26 cellular contexts compared by ENCODE assay signal in genomic region chr2:119489232-119489952, GRCh38. TPM values are rescaled to one million over a fixed set of nuclear protein-coding genes. Genes with fewer than 3 reads are reported as not detected.
A peak's percentile ranks its signal among the peaks of the same experiment; 100 is the strongest.
DNase-seq lines count a peak whose midpoint lies in the region; ATAC-seq and TF ChIP-seq lines count a peak whose summit lies in the region.
"Had no signal": no experiment of that assay in that cellular context is flagged by ENCODE, and none has a peak within 500 bp of the region (broad histone marks: within the 10 kb centered on the region; RNA-seq: fewer than 3 reads in every experiment).

No MANE protein-coding gene starts in this region.

- H3K4me1 ChIP-seq in left ventricle myocardium inferior (peaks cover 77% of the 10 kb centered on the region), mesenchymal stem cell (ENCODE audit: control insufficient read depth, insufficient read depth, low read depth, low read length) (peaks cover 57% of the 10 kb centered on the region), upper lobe of right lung (peaks cover 45% of the 10 kb centered on the region)

- H3K9me3 Mint-ChIP-seq in activated CD4-positive, alpha-beta T cell treated with anti-CD3 and anti-CD28 coated beads, Interleukin-2, amount 10 ng/mL, durations not matched to agents 7 days and 5 days: no peaks in the 10 kb centered on the region
- H3K9me3 Mint-ChIP-seq: IgD-negative memory B cell, immature natural killer cell had no signal

- H3K9ac ChIP-seq in mesenchymal stem cell (ENCODE audit: low read length): no peak overlapping the region

- H3K14ac ChIP-seq in mesenchymal stem cell (ENCODE audit: low read length in 2 of 2): no peak overlapping the region

- ATAC-seq in Right ventricle myocardium inferior (no peak), upper lobe of right lung (peak; percentile 2)

- no peak overlapping the region for H3K18ac ChIP-seq in mesenchymal stem cell (ENCODE audit: low read depth in 1 of 2, low read length in 2 of 2)

- no peak overlapping the region for H4K91ac ChIP-seq in mesenchymal stem cell (ENCODE audit: low read length)

- CTCF ChIA-PET in activated CD4-positive, alpha-beta T cell treated with anti-CD3 and anti-CD28 coated beads, Interleukin-2, amount 10 ng/mL, durations not matched to agents 7 days and 5 days (lab: Charles Lee): no interaction called here

- H3K23ac ChIP-seq in mesenchymal stem cell (ENCODE audit: low read length in 2 of 2): no peak overlapping the region

- no peak overlapping the region for H2AFZ ChIP-seq in mesenchymal stem cell (ENCODE audit: low read depth, low read length)

- peak overlapping the region; percentile 97 for H2AK5ac ChIP-seq in mesenchymal stem cell (ENCODE audit: low read length, severe bottlenecking)

- no peak overlapping the region for H4K8ac ChIP-seq in mesenchymal stem cell (ENCODE audit: low read length)

- H3K36me3 ChIP-seq in left ventricle myocardium inferior (no peaks in the 10 kb centered on the region), mesenchymal stem cell (ENCODE audit: control insufficient read depth in 1 of 2, insufficient read depth in 2 of 2, low read depth in 1 of 2, low read length in 2 of 2) (no peaks in the 10 kb centered on the region), upper lobe of right lung (no peaks in the 10 kb centered on the region)
- H3K36me3 ChIP-seq: thoracic aorta had no signal

- H2BK5ac ChIP-seq in mesenchymal stem cell (ENCODE audit: low read depth, low read length, poor library complexity, severe bottlenecking): no peak overlapping the region

- H3K4me2 ChIP-seq in mesenchymal stem cell (ENCODE audit: low read length, poor library complexity, severe bottlenecking): no peak overlapping the region

- H2BK120ac ChIP-seq in mesenchymal stem cell (ENCODE audit: low read depth, low read length): no peak overlapping the region

- H2BK12ac ChIP-seq in mesenchymal stem cell (ENCODE audit: low read length in 2 of 2): no peak overlapping the region

- H2BK15ac ChIP-seq in mesenchymal stem cell (ENCODE audit: low read depth, poor library complexity, severe bottlenecking): no peak overlapping the region

- intact Hi-C loops in left ventricle myocardium inferior (cut with micrococcal nuclease) (no loop called here), Right ventricle myocardium inferior (cut with DNase I) (loop anchor here (5.0 kb wide), 1 partner anchor 108 kb away; no protein-coding TSS in a partner anchor), upper lobe of right lung (cut with DNase I) (no loop called here)

- no peaks in the 10 kb centered on the region for H3K36me3 Mint-ChIP-seq in activated CD4-positive, alpha-beta T cell treated with anti-CD3 and anti-CD28 coated beads, Interleukin-2, amount 10 ng/mL, durations not matched to agents 7 days and 5 days (ENCODE audit: low read depth)
- H3K36me3 Mint-ChIP-seq: IgD-negative memory B cell, immature natural killer cell had no signal

- POLR2A ChIA-PET in activated CD4-positive, alpha-beta T cell treated with anti-CD3 and anti-CD28 coated beads, Interleukin-2, amount 10 ng/mL, durations not matched to agents 7 days and 5 days (lab: Charles Lee): no interaction called here

- DNase-seq in left ventricle myocardium inferior (no peak), Right ventricle myocardium inferior (ENCODE audit: missing footprints) (no peak), mesenchymal stem cell (no peak), upper lobe of right lung (no peak), SW 1271 (lab: John Stamatoyannopoulos, UW) (no peak)
- DNase-seq in activated CD4-positive, alpha-beta T cell treated with anti-CD3 and anti-CD28 coated beads, Interleukin-2, amount 10 ng/mL, durations not matched to agents 7 days and 5 days: no peak
- DNase-seq: activated CD4-positive, alpha-beta T cell treated with anti-CD3 and anti-CD28 coated beads, Interleukin-2, amount 50 U/mL, for 1 hour; activated CD8-positive, alpha-beta memory T cell treated with anti-CD3 and anti-CD28 coated beads, Interleukin-2, amount 50 U/mL, for 48 hours; activated gamma-delta T cell treated with Interleukin-2 at 50 U/mL for 16 hours; amniotic stem cell; central memory CD4-positive, alpha-beta T cell; effector CD4-positive, alpha-beta T cell; GDM1; immature natural killer cell; MM.1S; NCI-H187; NCI-H345; NK-92 treated with Interleukin-12 subunit alpha and Interleukin-12 subunit beta, amount 100 ng/mL, for 24 hours had no signal

- no peak overlapping the region for H3K4me3 Mint-ChIP-seq in activated CD4-positive, alpha-beta T cell treated with anti-CD3 and anti-CD28 coated beads, Interleukin-2, amount 10 ng/mL, durations not matched to agents 7 days and 5 days
- H3K4me3 Mint-ChIP-seq: IgD-negative memory B cell, immature natural killer cell had no signal

- no peak overlapping the region for H3K27ac Mint-ChIP-seq in activated CD4-positive, alpha-beta T cell treated with anti-CD3 and anti-CD28 coated beads, Interleukin-2, amount 10 ng/mL, durations not matched to agents 7 days and 5 days
- H3K27ac Mint-ChIP-seq: IgD-negative memory B cell, immature natural killer cell had no signal

- H3K9me3 ChIP-seq in left ventricle myocardium inferior (replicated peaks) (no peaks in the 10 kb centered on the region), mesenchymal stem cell (ENCODE audit: control insufficient read depth, low read length) (no peaks in the 10 kb centered on the region), upper lobe of right lung (no peaks in the 10 kb centered on the region)
- H3K9me3 ChIP-seq: thoracic aorta had no signal

- no peaks in the 10 kb centered on the region for H3K27me3 Mint-ChIP-seq in activated CD4-positive, alpha-beta T cell treated with anti-CD3 and anti-CD28 coated beads, Interleukin-2, amount 10 ng/mL, durations not matched to agents 7 days and 5 days

- H3K79me1 ChIP-seq in mesenchymal stem cell (replicated peaks; ENCODE audit: low read length, poor library complexity, severe bottlenecking): peaks cover 1% of the 10 kb centered on the region

- WGBS in mesenchymal stem cell: 89% methylated on average over 10 of the region's 10 CpGs

- H3K4me1 Mint-ChIP-seq in activated CD4-positive, alpha-beta T cell treated with anti-CD3 and anti-CD28 coated beads, Interleukin-2, amount 10 ng/mL, durations not matched to agents 7 days and 5 days: no peaks in the 10 kb centered on the region
- H3K4me1 Mint-ChIP-seq: IgD-negative memory B cell, immature natural killer cell had no signal

- H3K4me3 ChIP-seq in left ventricle myocardium inferior (no peak overlapping the region), mesenchymal stem cell (ENCODE audit: insufficient read depth in 1 of 2, low read depth in 1 of 2, low read length in 2 of 2) (no peak overlapping the region), upper lobe of right lung (no peak overlapping the region)
- H3K4me3 ChIP-seq: thoracic aorta had no signal

- H3K27me3 ChIP-seq in left ventricle myocardium inferior (ENCODE audit: low read depth) (no peaks in the 10 kb centered on the region), mesenchymal stem cell (ENCODE audit: control insufficient read depth in 1 of 2, insufficient read depth in 1 of 2, low read length in 2 of 2) (peaks cover 0 to 57% of the 10 kb centered on the region in 2 experiments), upper lobe of right lung (no peaks in the 10 kb centered on the region)

- H3K27ac ChIP-seq in left ventricle myocardium inferior (replicated peaks) (peak overlapping the region; percentile 92), mesenchymal stem cell (ENCODE audit: low read length, poor library complexity, severe bottlenecking) (no peak overlapping the region), upper lobe of right lung (peak overlapping the region; percentile 53)
- H3K27ac ChIP-seq: C4-2B, thoracic aorta had no signal

- no peak overlapping the region for H3K4ac ChIP-seq in mesenchymal stem cell (ENCODE audit: low read depth in 1 of 2, low read length in 2 of 2)

- TF ChIP-seq CTCF in left ventricle myocardium inferior (IDR thresholded peaks at IDR 0.05; ENCODE audit: borderline replicate concordance) (no peak), upper lobe of right lung (IDR thresholded peaks at IDR 0.05) (no peak)

RNA-seq across cellular contexts. Expression of gene SCTR, which starts 34.9 kb away (rescaled TPM):
- total RNA-seq in left ventricle myocardium inferior: 1.2 TPM
- total RNA-seq in Right ventricle myocardium inferior: 0.41 TPM
- not detected for polyA plus RNA-seq in mesenchymal stem cell (2013, experiment 1 of 2)
- not detected for polyA plus RNA-seq in mesenchymal stem cell (2013, experiment 2 of 2)
- total RNA-seq in upper lobe of right lung: 21.0 TPM
- not detected for total RNA-seq in activated CD4-positive, alpha-beta T cell treated with anti-CD3 and anti-CD28 coated beads, Interleukin-2, amount 10 ng/mL, durations not matched to agents 7 days and 5 days
- total RNA-seq: A673, fibroblast of lung, mesenteric fat pad, pulmonary artery endothelial cell, thoracic aorta had no signal
- polyA plus RNA-seq: fibroblast of lung, IgD-negative memory B cell, immature natural killer cell had no signal

RNA-seq across cellular contexts. Expression of gene CFAP221, which starts 54.9 kb away (rescaled TPM):
- total RNA-seq in left ventricle myocardium inferior (1.0 TPM), Right ventricle myocardium inferior (0.51 TPM), upper lobe of right lung (26.3 TPM)
- polyA plus RNA-seq in mesenchymal stem cell (2013, experiment 1 of 2): 0.03 TPM
- polyA plus RNA-seq in mesenchymal stem cell (2013, experiment 2 of 2): 0.07 TPM
- total RNA-seq in activated CD4-positive, alpha-beta T cell treated with anti-CD3 and anti-CD28 coated beads, Interleukin-2, amount 10 ng/mL, durations not matched to agents 7 days and 5 days: not detected
- total RNA-seq: fibroblast of lung, pulmonary artery endothelial cell had no signal
- polyA plus RNA-seq: IgD-negative memory B cell, immature natural killer cell had no signal

RNA-seq across cellular contexts. Expression of gene TMEM37, which starts 57.7 kb away (rescaled TPM):
- total RNA-seq in left ventricle myocardium inferior: 2.4 TPM
- 4.5 TPM for total RNA-seq in Right ventricle myocardium inferior
- 1.3 TPM for polyA plus RNA-seq in mesenchymal stem cell (2013, experiment 1 of 2)
- 1.5 TPM for polyA plus RNA-seq in mesenchymal stem cell (2013, experiment 2 of 2)
- 23.8 TPM for total RNA-seq in upper lobe of right lung
- not detected for total RNA-seq in activated CD4-positive, alpha-beta T cell treated with anti-CD3 and anti-CD28 coated beads, Interleukin-2, amount 10 ng/mL, durations not matched to agents 7 days and 5 days
- polyA plus RNA-seq: IgD-negative memory B cell, immature natural killer cell, neural cell had no signal

Comparison
In these comparisons a context has a peak if more than half of its experiments do, and no peak if none do; other contexts are left out.
1. RNA of gene CFAP221, which starts 54.9 kb away (total RNA-seq): 26.3 TPM in upper lobe of right lung (single experiment); 1.0 TPM in left ventricle myocardium inferior (single experiment), 0.51 TPM in Right ventricle myocardium inferior (single experiment) and not detected in activated CD4-positive, alpha-beta T cell treated with anti-CD3 and anti-CD28 coated beads, Interleukin-2, amount 10 ng/mL, durations not matched to agents 7 days and 5 days; every median in the first group is over 10 times any median in the second.